Comparison of ENCODE assay signal across 9 cellular contexts in genomic region chr4:104728380-104729122, GRCh38.
A peak's percentile ranks its signal among the peaks of the same experiment; 100 is the strongest.
DNase-seq lines count a peak whose midpoint lies in the region; ATAC-seq and TF ChIP-seq lines count a peak whose summit lies in the region.
"Had no signal": no experiment of that assay in that cellular context is flagged by ENCODE, and none has a peak within 500 bp of the region (broad histone marks: within the 10 kb centered on the region; RNA-seq: fewer than 3 reads in every experiment).

No MANE protein-coding gene starts in this region.

- TF ChIP-seq POLR2A in lower leg skin (IDR thresholded peaks at IDR 0.05) = no peak

- in situ Hi-C loops in GM13977 (cut with MboI; ENCODE audit: low pct_unique_long_range_greater_than_20kb, low sequenced_read_pairs, unreplicated experiment) = loop anchor here (25.0 kb wide), 1 partner anchor 734 kb away; the partner anchor contains the start of gene PPA2

- ATAC-seq in GM21576 (IDR thresholded peaks at IDR 0.05; ENCODE audit: unreplicated experiment) (peak; percentile 41), esophagus mucosa (peak; percentile 90), GM19452 (IDR thresholded peaks at IDR 0.05; ENCODE audit: unreplicated experiment) (no peak)

- TF ChIP-seq CTCF in lower leg skin (IDR thresholded peaks at IDR 0.05) = no peak
- TF ChIP-seq CTCF in GM13977 (IDR thresholded peaks at IDR 0.05; ENCODE audit: extremely low read depth, insufficient read depth, missing control alignments) = no peak

- DNase-seq in NCI-H226 (peak; percentile 56), skeletal muscle cell (ENCODE audit: low read depth) (peak; percentile 81), lower leg skin (ENCODE audit: low spot score in 2 of 2) (no peak), GM13977 (ENCODE audit: low spot score) (no peak), NCI-H2196 (lab: John Stamatoyannopoulos, UW; ENCODE audit: unreplicated experiment) (no peak)
- DNase-seq: occipital lobe had no signal

- H3K4me3 ChIP-seq in skeletal muscle cell (ENCODE audit: low read depth, low read length) (no peak overlapping the region), lower leg skin (ENCODE audit: low read depth, poor library complexity, severe bottlenecking) (no peak overlapping the region)

- intact Hi-C loops in lower leg skin (cut with DNase I; ENCODE audit: low total_unique reads) = no loop called here

- 62 to 65% methylated on average over 3 of the region's 3 CpGs for WGBS in lower leg skin, 2 donors

Comparison
In these comparisons a context has a peak if more than half of its experiments do, and no peak if none do; other contexts are left out.
1. DNase-seq: peak in NCI-H226 (single experiment) and skeletal muscle cell (single experiment); none in lower leg skin (0 of 2), GM13977 (single experiment) and NCI-H2196 (single experiment).